ENCODE assay signal across 31 cellular contexts in genomic region chr1:200274121-200274520, GRCh38.
"Had no signal": no experiment of that assay in that cellular context is flagged by ENCODE, and none has a peak within 500 bp of the region (broad histone marks: within the 10 kb centered on the region; RNA-seq: fewer than 3 reads in every experiment).

No MANE protein-coding gene starts in this region.

- DNase-seq: naive thymus-derived CD8-positive, alpha-beta T cell; occipital lobe; ovary; posterior cingulate gyrus; psoas muscle; right cardiac atrium; right lobe of liver; sigmoid colon; spleen; stimulated activated CD4-positive, alpha-beta T cell treated with anti-CD3 and anti-CD28 coated beads, Interleukin-12 subunit alpha, Interleukin-12 subunit beta, amount 100 ng/mL, for 4 hours; stimulated activated CD4-positive, alpha-beta T cell treated with anti-CD3 and anti-CD28 coated beads, Interleukin-1b, Interleukin-23, amount 100 ng/mL, for 48 hours; stimulated activated CD4-positive, alpha-beta T cell treated with anti-CD3 and anti-CD28 coated beads, Interleukin-4, amount 100 ng/mL, for 1 hour; stimulated activated CD4-positive, alpha-beta T cell treated with anti-CD3 and anti-CD28 coated beads, Interleukin-4, amount 100 ng/mL, for 4 hours; stimulated activated CD8-positive, alpha-beta memory T cell treated with anti-CD3 and anti-CD28 coated beads, Interleukin-4, amount 100 ng/mL, for 48 hours; stimulated activated naive CD4-positive, alpha-beta T cell; stimulated activated naive CD8-positive, alpha-beta T cell treated with anti-CD3 and anti-CD28 coated beads, Interleukin-15, amount 100 ng/mL, for 72 hours; stimulated activated naive CD8-positive, alpha-beta T cell treated with anti-CD3 and anti-CD28 coated beads, Interleukin-15, Interleukin-2, amounts not matched to agents 100 U/mL and 50 U/mL, for 24 hours; substantia nigra; testis; tibial artery; transverse colon; upper lobe of right lung; uterus had no signal

- H3K27me3 ChIP-seq: neural progenitor cell, ovary, right lobe of liver, sigmoid colon, spleen, suprapubic skin, testis, transverse colon, upper lobe of right lung, uterus had no signal

- H3K9me3 ChIP-seq: ovary, psoas muscle, right lobe of liver, sigmoid colon, spleen, suprapubic skin, testis, tibial artery, transverse colon, upper lobe of right lung, uterus had no signal

- H3K36me3 Mint-ChIP-seq: naive thymus-derived CD8-positive, alpha-beta T cell; natural killer cell treated with Interleukin-12 subunit alpha and Interleukin-12 subunit beta and Interleukin-15 and Interleukin-18, amount 100 ng/mL, for 72 hours; neural progenitor cell; stimulated activated memory B cell treated with anti-CD40 and anti-IgM and Interleukin-4, amounts not matched to agents 10 μg/mL and 1 μg/mL and 100 μg/mL, for 72 hours; type B pancreatic cell had no signal

- H3K4me3 ChIP-seq: neural progenitor cell, ovary, psoas muscle, right lobe of liver, sigmoid colon, smooth muscle cell, spleen, suprapubic skin, testis, tibial artery, transverse colon, upper lobe of right lung, uterus had no signal

- H3K4me1 ChIP-seq: neural progenitor cell, parathyroid adenoma, psoas muscle, sigmoid colon, spleen, suprapubic skin, testis, tibial artery, upper lobe of right lung, uterus had no signal

- H3K27ac Mint-ChIP-seq: naive thymus-derived CD8-positive, alpha-beta T cell; natural killer cell treated with Interleukin-12 subunit alpha and Interleukin-12 subunit beta and Interleukin-15 and Interleukin-18, amount 100 ng/mL, for 72 hours; neural progenitor cell; progenitor cell of endocrine pancreas; stimulated activated memory B cell treated with anti-CD40 and anti-IgM and Interleukin-4, amounts not matched to agents 10 μg/mL and 1 μg/mL and 100 μg/mL, for 72 hours; type B pancreatic cell had no signal

- ATAC-seq: naive thymus-derived CD8-positive, alpha-beta T cell; natural killer cell treated with Interleukin-12 subunit alpha and Interleukin-12 subunit beta and Interleukin-15 and Interleukin-18, amount 100 ng/mL, for 72 hours; psoas muscle; right cardiac atrium; right lobe of liver; stimulated activated naive CD8-positive, alpha-beta T cell treated with anti-CD3 and anti-CD28 coated beads, Interleukin-15, amount 100 ng/mL, for 72 hours; stimulated activated naive CD8-positive, alpha-beta T cell treated with anti-CD3 and anti-CD28 coated beads, Interleukin-15, Interleukin-2, amounts not matched to agents 100 U/mL and 50 U/mL, for 24 hours; upper lobe of right lung had no signal

- H3K27ac ChIP-seq: neural progenitor cell, ovary, parathyroid adenoma, psoas muscle, sigmoid colon, spleen, suprapubic skin, testis, tibial artery, transverse colon, upper lobe of right lung, uterus had no signal

- H3K27me3 Mint-ChIP-seq: stimulated activated memory B cell treated with anti-CD40 and anti-IgM and Interleukin-4, amounts not matched to agents 10 μg/mL and 1 μg/mL and 100 μg/mL, for 72 hours; stimulated activated naive CD8-positive, alpha-beta T cell treated with anti-CD3 and anti-CD28 coated beads, Interleukin-15, amount 100 ng/mL, for 72 hours had no signal

- H3K9me3 Mint-ChIP-seq: naive thymus-derived CD8-positive, alpha-beta T cell; natural killer cell treated with Interleukin-12 subunit alpha and Interleukin-12 subunit beta and Interleukin-15 and Interleukin-18, amount 100 ng/mL, for 72 hours; stimulated activated memory B cell treated with anti-CD40 and anti-IgM and Interleukin-4, amounts not matched to agents 10 μg/mL and 1 μg/mL and 100 μg/mL, for 72 hours; stimulated activated naive CD8-positive, alpha-beta T cell treated with anti-CD3 and anti-CD28 coated beads, Interleukin-15, amount 100 ng/mL, for 72 hours had no signal

- H3K4me3 Mint-ChIP-seq: naive thymus-derived CD8-positive, alpha-beta T cell; natural killer cell treated with Interleukin-12 subunit alpha and Interleukin-12 subunit beta and Interleukin-15 and Interleukin-18, amount 100 ng/mL, for 72 hours; neural progenitor cell; stimulated activated memory B cell treated with anti-CD40 and anti-IgM and Interleukin-4, amounts not matched to agents 10 μg/mL and 1 μg/mL and 100 μg/mL, for 72 hours; stimulated activated naive CD8-positive, alpha-beta T cell treated with anti-CD3 and anti-CD28 coated beads, Interleukin-15, amount 100 ng/mL, for 72 hours; type B pancreatic cell had no signal

- H3K36me3 ChIP-seq: neural progenitor cell, ovary, right lobe of liver, sigmoid colon, spleen, suprapubic skin, tibial artery, transverse colon, upper lobe of right lung, uterus had no signal
